In genomic region chrX:125492439-125492838, GRCh38 we compare ENCODE assay signal across 1 cellular context.
A peak's percentile ranks its signal among the peaks of the same experiment; 100 is the strongest.
TF ChIP-seq lines count a peak whose summit lies in the region.

No MANE protein-coding gene starts in this region.

TF ChIP-seq in K562, 482 proteins besides CTCF, POLR2A, EP300 and RAD21 (continued from another document):
- TF ChIP-seq, protein P1, sequence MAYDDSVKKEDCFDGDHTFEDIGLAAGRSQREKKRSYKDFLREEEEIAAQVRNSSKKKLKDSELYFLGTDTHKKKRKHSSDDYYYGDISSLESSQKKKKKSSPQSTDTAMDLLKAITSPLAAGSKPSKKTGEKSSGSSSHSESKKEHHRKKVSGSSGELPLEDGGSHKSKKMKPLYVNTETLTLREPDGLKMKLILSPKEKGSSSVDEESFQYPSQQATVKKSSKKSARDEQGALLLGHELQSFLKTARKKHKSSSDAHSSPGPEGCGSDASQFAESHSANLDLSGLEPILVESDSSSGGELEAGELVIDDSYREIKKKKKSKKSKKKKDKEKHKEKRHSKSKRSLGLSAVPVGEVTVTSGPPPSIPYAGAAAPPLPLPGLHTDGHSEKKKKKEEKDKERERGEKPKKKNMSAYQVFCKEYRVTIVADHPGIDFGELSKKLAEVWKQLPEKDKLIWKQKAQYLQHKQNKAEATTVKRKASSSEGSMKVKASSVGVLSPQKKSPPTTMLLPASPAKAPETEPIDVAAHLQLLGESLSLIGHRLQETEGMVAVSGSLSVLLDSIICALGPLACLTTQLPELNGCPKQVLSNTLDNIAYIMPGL (CRISPR knock-in tag; IDR thresholded peaks at IDR 0.05), result no peak
- TF ChIP-seq SMARCA4 (IDR thresholded peaks at IDR 0.05), result peak; percentile 90
- TF ChIP-seq SMARCE1 (IDR thresholded peaks at IDR 0.05), result peak; percentile 81
- TF ChIP-seq HDAC8 (tag; IDR thresholded peaks at IDR 0.05), result no peak
- peak; percentile 65; the same call in 1 of the 2 replicates for TF ChIP-seq KLF16 (IDR thresholded peaks at IDR 0.05)
- no peak for TF ChIP-seq ZNF282 (CRISPR knock-in tag; IDR thresholded peaks at IDR 0.05)
- peak in 1 of 2 experiments; percentile 19; a peak in 1 of 3 replicates for TF ChIP-seq CBX3 (IDR thresholded peaks at IDR 0.05; ENCODE audit: borderline replicate concordance in 1 of 2, low read length in 2 of 2)
- TF ChIP-seq TAL1 (IDR thresholded peaks at IDR 0.05), result peak; percentile 92
- TF ChIP-seq, protein P2, sequence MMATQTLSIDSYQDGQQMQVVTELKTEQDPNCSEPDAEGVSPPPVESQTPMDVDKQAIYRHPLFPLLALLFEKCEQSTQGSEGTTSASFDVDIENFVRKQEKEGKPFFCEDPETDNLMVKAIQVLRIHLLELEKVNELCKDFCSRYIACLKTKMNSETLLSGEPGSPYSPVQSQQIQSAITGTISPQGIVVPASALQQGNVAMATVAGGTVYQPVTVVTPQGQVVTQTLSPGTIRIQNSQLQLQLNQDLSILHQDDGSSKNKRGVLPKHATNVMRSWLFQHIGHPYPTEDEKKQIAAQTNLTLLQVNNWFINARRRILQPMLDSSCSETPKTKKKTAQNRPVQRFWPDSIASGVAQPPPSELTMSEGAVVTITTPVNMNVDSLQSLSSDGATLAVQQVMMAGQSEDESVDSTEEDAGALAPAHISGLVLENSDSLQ (IDR thresholded peaks at IDR 0.05), result no peak
- no peak for TF ChIP-seq TAF15 (IDR thresholded peaks at IDR 0.05; ENCODE audit: low read depth, low read length)
- TF ChIP-seq TAF7 (tag; IDR thresholded peaks at IDR 0.05), result no peak
- no peak for TF ChIP-seq PYGO2 (tag; IDR thresholded peaks at IDR 0.05)
- no peak for TF ChIP-seq U2AF2 (optimal IDR thresholded peaks at IDR 0.05; ENCODE audit: low read depth, low read length)
- TF ChIP-seq RCOR1 (IDR thresholded peaks at IDR 0.05; ENCODE audit: borderline replicate concordance in 1 of 2, low read depth in 2 of 2, low read length in 2 of 2), result peak in 1 of 2 experiments; percentile 40; a peak in 1 of 4 replicates
- no peak for TF ChIP-seq ZNF311 (CRISPR knock-in tag; IDR thresholded peaks at IDR 0.05)
- TF ChIP-seq CCNT2 (IDR thresholded peaks at IDR 0.05; ENCODE audit: borderline replicate concordance, extremely low read depth, insufficient read length, low read depth, low read length), result no peak
- TF ChIP-seq RBBP5 (IDR thresholded peaks at IDR 0.05; ENCODE audit: borderline replicate concordance, insufficient read depth, low read length, poor library complexity, severe bottlenecking), result no peak
- TF ChIP-seq SOX6 (IDR thresholded peaks at IDR 0.05), result peak; percentile 47; the same call in 1 of the 2 replicates
- no peak for TF ChIP-seq PRMT5 (CRISPR knock-in tag; IDR thresholded peaks at IDR 0.05)
- peak; percentile 90 for TF ChIP-seq TCF3 (CRISPR knock-in tag; IDR thresholded peaks at IDR 0.05)
- TF ChIP-seq NCOR1 (IDR thresholded peaks at IDR 0.05), result peak; percentile 88
- no peak for TF ChIP-seq ZNF174 (CRISPR knock-in tag; IDR thresholded peaks at IDR 0.05)
- TF ChIP-seq ASH1L (IDR thresholded peaks at IDR 0.05; ENCODE audit: borderline replicate concordance, low read depth, partially characterized antibody), result no peak
- TF ChIP-seq MGA (IDR thresholded peaks at IDR 0.05), result no peak
- peak; percentile 70 for TF ChIP-seq PML (IDR thresholded peaks at IDR 0.05; ENCODE audit: low read length)
- 0 out of 4 replicates have a peak, but pooled peaks of 1 of the 2 experiments have one; percentile 13 for TF ChIP-seq FOXK2 (conservative IDR thresholded peaks at IDR 0.05 in 1 of 2, IDR thresholded peaks at IDR 0.05 in 1 of 2; ENCODE audit: low read depth in 2 of 2)
- TF ChIP-seq ZNF77 (CRISPR knock-in tag; IDR thresholded peaks at IDR 0.05), result no peak
- TF ChIP-seq TRIM24 (IDR thresholded peaks at IDR 0.05), result peak; percentile 87 to 88
- no peak for TF ChIP-seq XRCC3 (IDR thresholded peaks at IDR 0.05)
- no peak for TF ChIP-seq MECOM (CRISPR knock-in tag; IDR thresholded peaks at IDR 0.05)
- no peak for TF ChIP-seq ZNF224 (CRISPR knock-in tag; IDR thresholded peaks at IDR 0.05)
- no peak for TF ChIP-seq REST (CRISPR knock-in tag; IDR thresholded peaks at IDR 0.05; ENCODE audit: low read depth)
- no peak for TF ChIP-seq MXI1 (IDR thresholded peaks at IDR 0.05; ENCODE audit: low read depth, low read length)
